12 cellular contexts compared by ENCODE assay signal in genomic region chr11:30583505-30584280, GRCh38. TPM values are rescaled to one million over a fixed set of nuclear protein-coding genes. Genes with fewer than 3 reads are reported as not detected.
DNase-seq lines count a peak whose midpoint lies in the region; ATAC-seq and TF ChIP-seq lines count a peak whose summit lies in the region.
"Had no signal": no experiment of that assay in that cellular context is flagged by ENCODE, and none has a peak within 500 bp of the region (broad histone marks: within the 10 kb centered on the region; RNA-seq: fewer than 3 reads in every experiment).

No MANE protein-coding gene starts in this region.

- intact Hi-C loops in esophagus muscularis mucosa (cut with DNase I) = loop anchor here (10.0 kb wide), 4 partner anchors 99 to 271 kb away; no protein-coding TSS in a partner anchor
- intact Hi-C loops in tibial artery (cut with DNase I; ENCODE audit: low total_unique reads) = no loop called here

- 19% methylated on average over 29 of the region's 29 CpGs for WGBS in esophagus muscularis mucosa

- no peak for TF ChIP-seq POLR2A in esophagus muscularis mucosa (IDR thresholded peaks at IDR 0.05; ENCODE audit: low read depth)

- H3K27ac ChIP-seq in HUES48 (ENCODE audit: low read depth, low read length) = no peak overlapping the region
- peak overlapping the region; percentile 84 to 90 (median 87) for H3K27ac ChIP-seq in esophagus muscularis mucosa (replicated peaks in 1 of 4)
- peak overlapping the region; percentile 73 for H3K27ac ChIP-seq in muscle layer of colon (ENCODE audit: low read depth, low read length)
- peak overlapping the region; percentile 75 to 81 for H3K27ac ChIP-seq in tibial artery

- no peak for TF ChIP-seq EP300 in esophagus muscularis mucosa (IDR thresholded peaks at IDR 0.05)

- H3K4me3 ChIP-seq in HUES48 (ENCODE audit: low read depth, low read length) (peak overlapping the region; percentile 82), esophagus muscularis mucosa (peak overlapping the region; percentile 71 to 89 (median 77)), muscle layer of colon (ENCODE audit: low read depth in 1 of 2, low read length in 2 of 2) (peak overlapping the region; percentile 72 to 96), tibial artery (peak overlapping the region; percentile 78 to 81)

- TF ChIP-seq CTCF in esophagus muscularis mucosa (IDR thresholded peaks at IDR 0.05) = no peak
- TF ChIP-seq CTCF in tibial artery (IDR thresholded peaks at IDR 0.05) = no peak

- DNase-seq in esophagus muscularis mucosa (ENCODE audit: extremely low spot score) (no peak), tibial artery (peak; percentile 25 to 71)
- no peak for DNase-seq in activated CD4-positive, alpha-beta T cell treated with anti-CD3 and anti-CD28 coated beads for 4 hours
- no peak for DNase-seq in stimulated activated naive CD4-positive, alpha-beta T cell treated with Interleukin-2 at 50 U/mL for 16 hours (lab: John Stamatoyannopoulos, UW)
- DNase-seq: activated naive CD4-positive, alpha-beta T cell treated with Interleukin-2 at 50 U/mL for 16 hours; NCI-H2171 treated with DMSO at 0.1 percent for 48 hours had no signal

- H3K9me3 ChIP-seq in HUES48 (ENCODE audit: control insufficient read depth, insufficient read depth, low read length) = no peaks in the 10 kb centered on the region
- H3K9me3 ChIP-seq in esophagus muscularis mucosa = no peaks in the 10 kb centered on the region
- H3K9me3 ChIP-seq in muscle layer of colon (ENCODE audit: low read length) = no peaks in the 10 kb centered on the region
- no peaks in the 10 kb centered on the region for H3K9me3 ChIP-seq in tibial artery

- H3K27me3 ChIP-seq in HUES48 (ENCODE audit: control insufficient read depth, insufficient read depth, low read length) (peaks cover 51% of the 10 kb centered on the region), esophagus muscularis mucosa (peaks cover 0 to 6% (median 0%) of the 10 kb centered on the region in 4 donors), muscle layer of colon (ENCODE audit: control insufficient read depth in 1 of 2, insufficient read depth in 2 of 2, low read length in 2 of 2) (no peaks in the 10 kb centered on the region), tibial artery (no peaks in the 10 kb centered on the region)

- H3K9ac ChIP-seq in HUES48 (ENCODE audit: low read depth, low read length) = no peak overlapping the region
- no peak overlapping the region for H3K9ac ChIP-seq in muscle layer of colon (ENCODE audit: low read length)

- peaks cover 36% of the 10 kb centered on the region for H3K4me1 ChIP-seq in HUES48 (ENCODE audit: control insufficient read depth, insufficient read depth, low read length)
- peaks cover 0 to 52% (median 42%) of the 10 kb centered on the region in 4 donors for H3K4me1 ChIP-seq in esophagus muscularis mucosa
- no peaks in the 10 kb centered on the region for H3K4me1 ChIP-seq in muscle layer of colon (ENCODE audit: insufficient read depth, low read length)
- peaks cover 0 to 15% (median 9%) of the 10 kb centered on the region in 4 donors for H3K4me1 ChIP-seq in tibial artery

- H3K36me3 ChIP-seq in HUES48 (ENCODE audit: control insufficient read depth, insufficient read depth, low read length) = peaks cover 17% of the 10 kb centered on the region
- H3K36me3 ChIP-seq in esophagus muscularis mucosa = peaks cover 0 to 11% (median 2%) of the 10 kb centered on the region in 4 donors
- H3K36me3 ChIP-seq in muscle layer of colon (ENCODE audit: insufficient read depth, low read length) = no peaks in the 10 kb centered on the region
- peaks cover 0 to 7% (median 0%) of the 10 kb centered on the region in 3 donors for H3K36me3 ChIP-seq in tibial artery

- no peak for ATAC-seq in GM18909 (IDR thresholded peaks at IDR 0.05; ENCODE audit: poor library complexity, unreplicated experiment)
- ATAC-seq in GM21786 (IDR thresholded peaks at IDR 0.05; ENCODE audit: unreplicated experiment) = no peak
- ATAC-seq: stimulated activated memory B cell treated with anti-CD40 and anti-IgM and Interleukin-4, amounts not matched to agents 10 μg/mL and 1 μg/mL and 100 μg/mL, for 72 hours had no signal

RNA-seq across cellular contexts. Expression of gene MPPED2, which starts 2.5 kb away (rescaled TPM):
- total RNA-seq in esophagus muscularis mucosa = 1 to 10 TPM; 2.2 to 4.6 (median 3.3) TPM
- total RNA-seq: T-helper 2 cell treated with Interferon-gamma antibody and Interleukin-4, amounts not matched to agents 100 ng/mL and 5 ng/mL, for 36 hours had no signal

Comparison
In these comparisons a context has a peak if more than half of its experiments do, and no peak if none do; other contexts are left out.
1. DNase-seq: peak in tibial artery (2 of 2); none in esophagus muscularis mucosa (single experiment), activated CD4-positive, alpha-beta T cell treated with anti-CD3 and anti-CD28 coated beads for 4 hours (0 of 2) and stimulated activated naive CD4-positive, alpha-beta T cell treated with Interleukin-2 at 50 U/mL for 16 hours (single experiment).
2. Peak in every context shown above with its lines, with median percentiles within 50 percentile points of each other: H3K4me3 ChIP-seq.